In the genomic region with DNA sequence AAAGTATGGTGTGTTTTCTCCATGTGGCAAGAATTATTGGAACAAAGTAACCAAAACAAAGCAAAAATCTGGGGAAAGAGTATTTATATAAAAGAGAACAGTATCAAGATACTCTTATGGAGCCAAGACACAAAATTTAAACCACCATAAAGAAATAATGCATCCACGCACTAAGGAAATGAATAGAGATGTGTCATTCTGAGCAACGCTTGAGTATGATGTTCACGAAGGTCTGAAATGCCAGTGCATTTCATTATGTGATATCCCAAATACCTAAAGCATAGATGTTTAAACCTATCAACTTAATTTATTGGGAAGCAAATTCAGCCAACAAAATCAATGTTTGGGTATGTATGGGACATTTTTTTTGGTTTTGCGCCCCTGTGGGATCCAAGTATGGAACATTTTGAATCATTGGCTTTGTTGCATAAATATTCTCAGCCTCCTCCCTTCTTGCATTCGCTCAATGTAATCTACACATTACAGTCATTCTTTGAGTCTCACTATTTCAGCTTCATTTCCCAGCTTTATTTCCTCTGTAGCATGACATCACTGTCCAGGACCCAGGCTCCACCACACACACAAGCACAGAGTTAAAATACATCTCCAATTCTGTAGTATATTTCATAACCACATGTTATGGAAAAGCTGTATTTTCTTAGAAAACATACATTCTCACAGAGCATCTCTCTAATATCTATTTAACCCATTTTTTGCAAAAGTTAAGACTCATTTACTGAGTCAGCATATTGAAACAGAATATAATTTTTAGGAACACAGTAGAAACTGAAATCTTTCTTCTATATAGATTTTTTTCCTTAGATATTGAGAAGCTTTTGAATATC, we compare ENCODE assay signal across 35 cellular contexts. TPM values are rescaled to one million over a fixed set of nuclear protein-coding genes. Genes with fewer than 3 reads are reported as not detected.
DNase-seq lines count a peak whose midpoint lies in the region; ATAC-seq, FAIRE-seq and TF ChIP-seq lines count a peak whose summit lies in the region.
"Had no signal": no experiment of that assay in that cellular context is flagged by ENCODE, and none has a peak within 500 bp of the region (broad histone marks: within the 10 kb centered on the region; RNA-seq: fewer than 3 reads in every experiment).

No MANE protein-coding gene starts in this region.

- no peaks in the 10 kb centered on the region for H4K20me1 ChIP-seq in K562 (replicated peaks; ENCODE audit: control insufficient read depth, insufficient read depth, low read length)

- no peak overlapping the region for H3K27ac Mint-ChIP-seq in naive thymus-derived CD8-positive, alpha-beta T cell
- H3K27ac Mint-ChIP-seq: activated CD8-positive, alpha-beta T cell treated with anti-CD3 and anti-CD28 coated beads, Interleukin-2, amount 10 ng/mL, durations not matched to agents 7 days and 5 days; activated naive CD4-positive, alpha-beta T cell treated with anti-CD3 and anti-CD28 coated beads for 36 hours; B cell; CD4-positive, alpha-beta memory T cell; stimulated activated naive CD8-positive, alpha-beta T cell treated with anti-CD3 and anti-CD28 coated beads, Interleukin-15, Interleukin-2, amounts not matched to agents 100 ng/mL and 50 ng/mL, for 24 hours had no signal

- peaks cover 0 to 12% (median 0%) of the 10 kb centered on the region in 3 donors for H3K36me3 Mint-ChIP-seq in naive thymus-derived CD8-positive, alpha-beta T cell
- H3K36me3 Mint-ChIP-seq: CD4-positive, alpha-beta memory T cell had no signal

- no peak for FAIRE-seq in K562 (lab: Jason Lieb, UNC)
- FAIRE-seq: A204.1, colon, urothelium cell line had no signal

- TF ChIP-seq POLR2A in K562 (conservative IDR thresholded peaks at IDR 0.05) (no peak), uterus (IDR thresholded peaks at IDR 0.05) (no peak)

- no peak overlapping the region for H3K9ac ChIP-seq in K562 (ENCODE audit: insufficient read depth in 1 of 2, low read depth in 2 of 2, low read length in 2 of 2)
- H3K9ac ChIP-seq: KMS-11 had no signal

- no peak overlapping the region for H3K4me3 ChIP-seq in K562
- H3K4me3 ChIP-seq in MG63: no peak overlapping the region
- H3K4me3 ChIP-seq in uterus: no peak overlapping the region
- H3K4me3 ChIP-seq: Peyer's patch, testis had no signal

- H3K9me3 ChIP-seq in K562 (replicated peaks; ENCODE audit: control insufficient read depth, insufficient read depth, low read depth, low read length) (no peaks in the 10 kb centered on the region), MG63 (peaks cover 8% of the 10 kb centered on the region), uterus (no peaks in the 10 kb centered on the region)
- H3K9me3 ChIP-seq: Peyer's patch, testis had no signal

- H3K27me3 Mint-ChIP-seq in naive thymus-derived CD8-positive, alpha-beta T cell: peaks cover 5 to 48% (median 18%) of the 10 kb centered on the region in 5 donors

- H3K4me2 ChIP-seq in K562 (ENCODE audit: insufficient read depth, low read length): no peak overlapping the region
- H3K4me2 ChIP-seq: KMS-11 had no signal

- in situ Hi-C loops in K562 (cut with MboI): no loop called here

- CTCF ChIA-PET in K562 (lab: Yijun Ruan, JAX; ENCODE audit: low intra/inter-chr PET ratio): no interaction called here

- H3K4me1 Mint-ChIP-seq in naive thymus-derived CD8-positive, alpha-beta T cell: no peaks in the 10 kb centered on the region
- H3K4me1 Mint-ChIP-seq: CD4-positive, alpha-beta memory T cell had no signal

- no peaks in the 10 kb centered on the region for H3K79me2 ChIP-seq in K562 (ENCODE audit: control insufficient read depth, insufficient read depth, low read length)

- DNase-seq in AG08395 (ENCODE audit: low spot score): peak; percentile 27
- peak; percentile 17 for DNase-seq in HT1080 (ENCODE audit: low read depth)
- no peak for DNase-seq in K562 (ENCODE audit: extremely low read depth in 1 of 4, low spot score in 3 of 4)
- DNase-seq in iris pigment epithelial cell (ENCODE audit: low read depth): peak; percentile 43
- no peak for DNase-seq in MG63
- DNase-seq in uterus: no peak
- DNase-seq in naive thymus-derived CD8-positive, alpha-beta T cell: no peak
- DNase-seq: activated CD4-positive, alpha-beta T cell treated with anti-CD3 and anti-CD28 coated beads for 4 hours; activated CD8-positive, alpha-beta T cell treated with anti-CD3 and anti-CD28 coated beads, Interleukin-2, amount 10 ng/mL, durations not matched to agents 7 days and 5 days; activated naive CD4-positive, alpha-beta T cell treated with anti-CD3 and anti-CD28 coated beads for 36 hours; amniotic stem cell; CD4-positive, alpha-beta memory T cell; effector CD4-positive, alpha-beta T cell; islet precursor cell; left ventricle myocardium superior; NCI-H1417; NCI-H2081; NCI-H2227 treated with DMSO at 0.1 percent for 48 hours; NCI-H69; Peyer's patch; posterior cingulate gyrus; right cardiac atrium; SHP77; stimulated activated CD8-positive, alpha-beta memory T cell treated with anti-CD3 and anti-CD28 coated beads, Interleukin-4, amount 100 ng/mL, for 48 hours; T-helper 9 cell; testis had no signal

- TF ChIP-seq CTCF in K562 (IDR thresholded peaks at IDR 0.05 in 2 of 3, conservative IDR thresholded peaks at IDR 0.05 in 1 of 3; ENCODE audit: insufficient read depth in 2 of 3, low read depth in 1 of 3, low read length in 3 of 3): no peak
- no peak for TF ChIP-seq CTCF in uterus (IDR thresholded peaks at IDR 0.05)

- no peak for TF ChIP-seq EP300 in K562 (IDR thresholded peaks at IDR 0.05; ENCODE audit: low read length)

- no peak for TF ChIP-seq RAD21 in K562 (CRISPR knock-in tag; conservative IDR thresholded peaks at IDR 0.05 in 1 of 2, IDR thresholded peaks at IDR 0.05 in 1 of 2)

- no peaks in the 10 kb centered on the region for H3K36me3 ChIP-seq in K562 (ENCODE audit: control insufficient read depth, insufficient read depth, low read length)
- H3K36me3 ChIP-seq in MG63: no peaks in the 10 kb centered on the region
- no peaks in the 10 kb centered on the region for H3K36me3 ChIP-seq in uterus
- H3K36me3 ChIP-seq: Peyer's patch had no signal

- no peaks in the 10 kb centered on the region for H3K27me3 ChIP-seq in K562 (ENCODE audit: control insufficient read depth in 2 of 2, insufficient read depth in 2 of 2, low read length in 2 of 2)
- no peaks in the 10 kb centered on the region for H3K27me3 ChIP-seq in MG63
- no peaks in the 10 kb centered on the region for H3K27me3 ChIP-seq in uterus
- H3K27me3 ChIP-seq: Peyer's patch, testis had no signal

- no peak overlapping the region for H2AFZ ChIP-seq in K562 (ENCODE audit: low read depth, low read length)

- POLR2A ChIA-PET in K562 (lab: Yijun Ruan, JAX): no interaction called here
- POLR2A ChIA-PET in naive thymus-derived CD8-positive, alpha-beta T cell (lab: Charles Lee): no interaction called here

- intact Hi-C loops in K562 (cut with micrococcal nuclease) (no loop called here), uterus (cut with DNase I; ENCODE audit: low total_unique reads) (no loop called here)

- no peaks in the 10 kb centered on the region for H3K4me1 ChIP-seq in K562 (replicated peaks in 1 of 2; ENCODE audit: control insufficient read depth in 2 of 2, insufficient read depth in 2 of 2, low read length in 2 of 2)
- H3K4me1 ChIP-seq in uterus: no peaks in the 10 kb centered on the region
- H3K4me1 ChIP-seq: Peyer's patch, testis had no signal

- WGBS in K562 (ENCODE audit: insufficient coverage, low coverage, missing lambda C conversion rate): 0% methylated on average over 5 of the region's 5 CpGs

- ATAC-seq in K562 (no peak), HG03378 (IDR thresholded peaks at IDR 0.05; ENCODE audit: unreplicated experiment) (no peak)
- ATAC-seq in naive thymus-derived CD8-positive, alpha-beta T cell: no peak
- ATAC-seq: activated CD8-positive, alpha-beta T cell treated with anti-CD3 and anti-CD28 coated beads, Interleukin-2, amount 10 ng/mL, durations not matched to agents 7 days and 5 days; left ventricle myocardium superior; right cardiac atrium had no signal

- no peaks in the 10 kb centered on the region for H3K9me1 ChIP-seq in K562 (ENCODE audit: control insufficient read depth, insufficient read depth, low read length)

- no peak overlapping the region for H3K4me3 Mint-ChIP-seq in naive thymus-derived CD8-positive, alpha-beta T cell
- H3K4me3 Mint-ChIP-seq: activated CD8-positive, alpha-beta T cell treated with anti-CD3 and anti-CD28 coated beads, Interleukin-2, amount 10 ng/mL, durations not matched to agents 7 days and 5 days; activated naive CD4-positive, alpha-beta T cell treated with anti-CD3 and anti-CD28 coated beads for 36 hours; B cell; CD4-positive, alpha-beta memory T cell; stimulated activated naive CD8-positive, alpha-beta T cell treated with anti-CD3 and anti-CD28 coated beads, Interleukin-15, Interleukin-2, amounts not matched to agents 100 ng/mL and 50 ng/mL, for 24 hours had no signal

- no TSS peak for BruUV-seq in K562 (replicated peaks; lab: Mats Ljungman, UMichigan)

- H3K9me3 Mint-ChIP-seq in naive thymus-derived CD8-positive, alpha-beta T cell: peaks cover 0 to 15% (median 5%) of the 10 kb centered on the region in 9 donors
- H3K9me3 Mint-ChIP-seq: stimulated activated naive CD8-positive, alpha-beta T cell treated with anti-CD3 and anti-CD28 coated beads, Interleukin-15, Interleukin-2, amounts not matched to agents 100 ng/mL and 50 ng/mL, for 24 hours had no signal

- H3K27ac ChIP-seq in K562 (ENCODE audit: extremely low read depth, low read depth, low read length) (no peak overlapping the region), uterus (no peak overlapping the region)
- H3K27ac ChIP-seq: KMS-11, Peyer's patch, testis, VCaP had no signal

RNA-seq across cellular contexts. Expression of a gene that starts 11.6 kb away (rescaled TPM):
- 4.0 and 6.1 TPM in 2 replicates for total RNA-seq in HT1080 (2014; rRNA removed; shearing (Covaris generic))
- 5.8 and 7.4 TPM in 2 replicates for polyA plus RNA-seq in HT1080 (2015; cell fraction: cytosol; rRNA removed)
- polyA plus RNA-seq in HT1080 (2015; cell fraction: nucleus; rRNA removed): 10.3 and 10.6 TPM in 2 replicates
- total RNA-seq in K562 (2011; cell fraction: chromatin; rRNA removed; ENCODE audit: low replicate concordance): not detected in 2 replicates
- total RNA-seq in K562 (2011; cell fraction: nucleolus; rRNA removed): not detected in 2 replicates
- not detected in 2 replicates for total RNA-seq in K562 (2011; cell fraction: nucleoplasm; rRNA removed)
- total RNA-seq in K562 (2014; rRNA removed): not detected in 2 replicates
- not detected in 2 replicates for total RNA-seq in K562 (2014; rRNA removed; fragmentation: Illumina TruSeq; extraction: Trizol)
- total RNA-seq in K562 (2015; rRNA removed; fragmentation: Illumina TruSeq; extraction: Trizol): not detected in 2 replicates
- total RNA-seq in K562 (2021): 0.04 TPM in 1 of 2 replicates, not detected in the other
- polyA plus RNA-seq in K562 (2011; rRNA removed): not detected in 2 replicates
- polyA plus RNA-seq in K562 (2011; cell fraction: cytosol; rRNA removed): not detected in 2 replicates
- not detected in 2 replicates for polyA plus RNA-seq in K562 (2011; cell fraction: nucleus; rRNA removed)
- polyA plus RNA-seq in K562 (2012): not detected in 2 replicates
- polyA plus RNA-seq in K562 (2014; fragmentation: Illumina TruSeq; extraction: Trizol): not detected in 2 replicates
- not detected for polyA plus RNA-seq in K562 (2014; fragmentation: Nextera tagmentation; extraction: Ambion mirVana)
- not detected in 2 replicates for polyA plus RNA-seq in K562 (2014; rRNA removed)
- polyA minus RNA-seq in K562 (2011; rRNA and poly(A)+ RNA removed): not detected in 2 replicates
- not detected in 2 replicates for polyA minus RNA-seq in K562 (2011; cell fraction: cytosol; rRNA and poly(A)+ RNA removed)
- polyA minus RNA-seq in K562 (2011; cell fraction: nucleus; rRNA and poly(A)+ RNA removed): not detected in 2 replicates
- 1.9 and 2.9 TPM in 2 replicates for total RNA-seq in MG63 (2014; rRNA removed; shearing (Covaris generic); ENCODE audit: low replicate concordance)
- total RNA-seq in uterus: 100 to 1,000 TPM in 1 of 4 donors, 10 to 100 TPM in 3; 27.6 to 260 (median 58.9) TPM
- under 1 TPM; 0.16 to 0.22 TPM for total RNA-seq in naive thymus-derived CD8-positive, alpha-beta T cell
- polyA plus RNA-seq in naive thymus-derived CD8-positive, alpha-beta T cell: not detected
- total RNA-seq: activated CD8-positive, alpha-beta T cell treated with anti-CD3 and anti-CD28 coated beads, Interleukin-2, amount 10 ng/mL, durations not matched to agents 7 days and 5 days; activated naive CD4-positive, alpha-beta T cell treated with anti-CD3 and anti-CD28 coated beads for 36 hours; CD4-positive, alpha-beta memory T cell; G401 had no signal
- polyA plus RNA-seq: CD4-positive, alpha-beta memory T cell had no signal

Comparison
In these comparisons a context has a peak if more than half of its experiments do, and no peak if none do; other contexts are left out.
1. DNase-seq: peak in AG08395 (single experiment), HT1080 (single experiment) and iris pigment epithelial cell (single experiment); none in K562 (0 of 4), MG63 (single experiment), uterus (0 of 2) and naive thymus-derived CD8-positive, alpha-beta T cell (0 of 10).